In genomic region chr17:27540300-27541105, GRCh38 we compare ENCODE assay signal across 9 cellular contexts.
DNase-seq lines count a peak whose midpoint lies in the region; ATAC-seq, FAIRE-seq and TF ChIP-seq lines count a peak whose summit lies in the region.
"Had no signal": no experiment of that assay in that cellular context is flagged by ENCODE, and none has a peak within 500 bp of the region (broad histone marks: within the 10 kb centered on the region; RNA-seq: fewer than 3 reads in every experiment).

No MANE protein-coding gene starts in this region.

- H3K36me3 ChIP-seq in pancreas (no peaks in the 10 kb centered on the region), MM.1S (replicated peaks; ENCODE audit: insufficient read depth, low read length) (no peaks in the 10 kb centered on the region)

- H3K4me3 ChIP-seq in pancreas (peak overlapping the region in 1 of 4 donors; percentile 28), MM.1S (ENCODE audit: low read length) (no peak overlapping the region)

- no peak overlapping the region for H2AFZ ChIP-seq in MM.1S (ENCODE audit: low read length)

- TF ChIP-seq CTCF in RWPE1 (conservative IDR thresholded peaks at IDR 0.05; ENCODE audit: low read depth), result no peak
- TF ChIP-seq CTCF in pancreas (IDR thresholded peaks at IDR 0.05), result no peak
- no peak for TF ChIP-seq CTCF in MM.1S (IDR thresholded peaks at IDR 0.05; ENCODE audit: low read length)

- CTCF ChIA-PET in RWPE1 (lab: Yijun Ruan, JAX), result interaction anchor here (0.6 to 0.7 kb wide), 2 partner anchors 75 to 231 kb away, joined by 3 read pairs; no protein-coding TSS in a partner anchor

- peak overlapping the region; percentile 73 for H3K27ac ChIP-seq in RWPE1
- peak overlapping the region; percentile 88 to 95 (median 90) for H3K27ac ChIP-seq in pancreas
- no peak overlapping the region for H3K27ac ChIP-seq in MM.1S (ENCODE audit: low read length)

- peaks cover 18% of the 10 kb centered on the region for H3F3A ChIP-seq in MM.1S (ENCODE audit: insufficient read depth, low read length)

- no peak for FAIRE-seq in pancreas (lab: Jason Lieb, UNC)

- intact Hi-C loops in pancreas (cut with DNase I), result no loop called here

- H3K27me3 ChIP-seq in pancreas, result no peaks in the 10 kb centered on the region
- H3K27me3 ChIP-seq in MM.1S (replicated peaks; ENCODE audit: insufficient read depth, low read length), result peaks cover 60% of the 10 kb centered on the region

- H3K9ac ChIP-seq in MM.1S (ENCODE audit: low read length), result no peak overlapping the region

- H3K9me2 ChIP-seq in MM.1S (replicated peaks; ENCODE audit: insufficient read depth, low read length), result no peaks in the 10 kb centered on the region

- no peak overlapping the region for H3K4me2 ChIP-seq in MM.1S (ENCODE audit: low read depth, low read length)

- peak; percentile 81 to 91 (median 87) for ATAC-seq in pancreas
- no peak for ATAC-seq in GM19395 (IDR thresholded peaks at IDR 0.05; ENCODE audit: unreplicated experiment)
- ATAC-seq: SK-N-SH treated with all-trans-retinoic acid at 6 μM for 48 hours had no signal

- POLR2A ChIA-PET in RWPE1 (lab: Yijun Ruan, JAX; ENCODE audit: low non-redundant PET), result no interaction called here

- H3K9me3 ChIP-seq in pancreas (no peaks in the 10 kb centered on the region), MM.1S (replicated peaks; ENCODE audit: insufficient read depth, low read length) (no peaks in the 10 kb centered on the region)

- DNase-seq in C1 segment of cervical spinal cord (lab: John Stamatoyannopoulos, UW) (peak in 11 of 14 donors; percentile 17 to 87 (median 62)), RWPE1 (ENCODE audit: low spot score) (no peak), fibroblast of peridontal ligament (ENCODE audit: extremely low read depth) (peak; percentile 98), pancreas (peak; percentile 84 to 98 (median 96)), NCI-H2029 (lab: John Stamatoyannopoulos, UW) (no peak), NCI-H1930 (lab: John Stamatoyannopoulos, UW) (no peak), MM.1S (no peak)

- H3K79me2 ChIP-seq in MM.1S (ENCODE audit: low read length), result no peaks in the 10 kb centered on the region

- H4K20me1 ChIP-seq in MM.1S (ENCODE audit: insufficient read depth, low read length), result peaks cover 12% of the 10 kb centered on the region

- H3K4me1 ChIP-seq in pancreas (peaks cover 69 to 90% (median 82%) of the 10 kb centered on the region in 3 donors), MM.1S (ENCODE audit: low read length) (peaks cover 20% of the 10 kb centered on the region)

- WGBS in pancreas, 2 donors, result 15 to 19% methylated on average over 16 of the region's 16 CpGs

Comparison
In these comparisons a context has a peak if more than half of its experiments do, and no peak if none do; other contexts are left out.
1. DNase-seq: peak in C1 segment of cervical spinal cord (11 of 14), fibroblast of peridontal ligament (single experiment) and pancreas (6 of 6); none in RWPE1 (single experiment), NCI-H2029 (single experiment), NCI-H1930 (0 of 2) and MM.1S (single experiment).